In the genomic region with DNA sequence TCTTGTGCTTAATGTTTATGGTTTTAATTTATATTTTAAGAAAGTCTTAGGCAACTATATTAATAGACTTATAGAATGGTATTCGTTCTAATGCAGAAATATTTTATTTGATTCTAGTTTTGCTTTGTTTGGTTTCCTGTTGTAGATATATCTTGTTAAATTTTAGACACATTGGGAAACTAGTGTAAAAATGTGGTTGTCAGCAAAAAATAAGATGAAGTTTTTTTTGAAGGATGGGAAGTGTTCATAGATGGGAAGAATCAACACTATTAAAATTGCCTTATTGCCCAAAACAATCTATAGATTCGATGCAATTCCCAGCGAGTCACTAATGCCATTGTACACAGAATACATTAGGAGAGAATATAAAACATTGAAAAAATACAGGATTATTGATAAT, we compare ENCODE assay signal across 35 cellular contexts.
"Had no signal": no experiment of that assay in that cellular context is flagged by ENCODE, and none has a peak within 500 bp of the region (broad histone marks: within the 10 kb centered on the region; RNA-seq: fewer than 3 reads in every experiment).

No MANE protein-coding gene starts in this region.

- H3K9me3 ChIP-seq: MG63 had no signal

- H3K4me3 ChIP-seq: MG63 had no signal

- H3K27me3 ChIP-seq: MG63 had no signal

- DNase-seq: Karpas-422, Kasumi-1, MG63, MM.1S, MV-4-11, NCI-H1048, NCI-H1092, NCI-H1092 treated with DMSO at 0.1 percent for 48 hours, NCI-H1105, NCI-H1105 treated with DMSO at 0.1 percent for 48 hours, NCI-H1417, NCI-H1417 treated with DMSO at 0.1 percent for 48 hours, NCI-H1436, NCI-H1436 treated with DMSO at 0.1 percent for 48 hours, NCI-H146, NCI-H1694, NCI-H1694 treated with DMSO at 0.1 percent for 48 hours, NCI-H187, NCI-H187 treated with DMSO at 0.1 percent for 48 hours, NCI-H1930, NCI-H2029, NCI-H2029 treated with DMSO at 0.1 percent for 48 hours, NCI-H2081, NCI-H2081 treated with DMSO at 0.1 percent for 48 hours, NCI-H2107, NCI-H2171 treated with DMSO at 0.1 percent for 48 hours, NCI-H2227 treated with DMSO at 0.1 percent for 48 hours, NCI-H226, NCI-H345, NCI-H446, NCI-H446 treated with DMSO at 0.1 percent for 48 hours, NCI-H510A, NCI-H510A treated with DMSO at 0.1 percent for 48 hours, NCI-H524, NCI-H524 treated with DMSO at 0.1 percent for 48 hours had no signal

- H3K36me3 ChIP-seq: MG63 had no signal
